22 cellular contexts compared by ENCODE assay signal in genomic region chr19:19657397-19657783, GRCh38. TPM values are rescaled to one million over a fixed set of nuclear protein-coding genes. Genes with fewer than 3 reads are reported as not detected.
DNase-seq lines count a peak whose midpoint lies in the region; ATAC-seq, FAIRE-seq and TF ChIP-seq lines count a peak whose summit lies in the region.
"Had no signal": no experiment of that assay in that cellular context is flagged by ENCODE, and none has a peak within 500 bp of the region (broad histone marks: within the 10 kb centered on the region; RNA-seq: fewer than 3 reads in every experiment).

No MANE protein-coding gene starts in this region.

- DNase-seq in AG20443 (ENCODE audit: low spot score) (peak; percentile 7), GM12892 (ENCODE audit: insufficient read length) (peak; percentile 3), NCI-H524 treated with DMSO at 0.1 percent for 48 hours (lab: John Stamatoyannopoulos, UW) (peak; percentile 68), kidney (peak; percentile 56), putamen (ENCODE audit: low spot score) (no peak), Calu3 (no peak)
- no peak for DNase-seq in activated T-cell treated with anti-CD3 and anti-CD28 coated beads, Interleukin-2, amount 50 U/mL, for 48 hours
- DNase-seq in natural killer cell treated with Interleukin-12 subunit alpha and Interleukin-12 subunit beta and Interleukin-15 and Interleukin-18, amount 100 ng/mL, for 72 hours (ENCODE audit: low spot score), result no peak
- DNase-seq: activated CD4-positive, alpha-beta T cell treated with anti-CD3 and anti-CD28 coated beads, Interleukin-2, amount 10 ng/mL, durations not matched to agents 7 days and 5 days; activated gamma-delta T cell treated with Interleukin-2 at 50 U/mL for 16 hours; amniotic stem cell; central memory CD4-positive, alpha-beta T cell; effector CD4-positive, alpha-beta T cell; left ventricle myocardium superior; NCI-H1436 treated with DMSO at 0.1 percent for 48 hours; RPMI8226; SW 1271 had no signal

- CTCF ChIA-PET in Calu3 (lab: Charles Lee), result no interaction called here

- no peak overlapping the region for H3K27ac Mint-ChIP-seq in natural killer cell treated with Interleukin-12 subunit alpha and Interleukin-12 subunit beta and Interleukin-15 and Interleukin-18, amount 100 ng/mL, for 72 hours
- no peak overlapping the region for H3K27ac Mint-ChIP-seq in Calu3 (ENCODE audit: unreplicated experiment)
- H3K27ac Mint-ChIP-seq: activated CD4-positive, alpha-beta T cell treated with anti-CD3 and anti-CD28 coated beads, Interleukin-2, amount 10 ng/mL, durations not matched to agents 7 days and 5 days; GM23338 had no signal

- no peaks in the 10 kb centered on the region for H3K9me3 Mint-ChIP-seq in natural killer cell treated with Interleukin-12 subunit alpha and Interleukin-12 subunit beta and Interleukin-15 and Interleukin-18, amount 100 ng/mL, for 72 hours
- no peaks in the 10 kb centered on the region for H3K9me3 Mint-ChIP-seq in Calu3 (ENCODE audit: low read depth, unreplicated experiment)
- H3K9me3 Mint-ChIP-seq: activated CD4-positive, alpha-beta T cell treated with anti-CD3 and anti-CD28 coated beads, Interleukin-2, amount 10 ng/mL, durations not matched to agents 7 days and 5 days; GM23338 had no signal

- no peak overlapping the region for H3K27ac ChIP-seq in kidney (ENCODE audit: low read depth in 2 of 2, low read length in 2 of 2)
- H3K27ac ChIP-seq: neutrophil, thoracic aorta had no signal

- ATAC-seq in natural killer cell treated with Interleukin-12 subunit alpha and Interleukin-12 subunit beta and Interleukin-15 and Interleukin-18, amount 100 ng/mL, for 72 hours, result no peak
- ATAC-seq: esophagus mucosa, GM23338, left ventricle myocardium superior had no signal

- H3K4me1 Mint-ChIP-seq in natural killer cell treated with Interleukin-12 subunit alpha and Interleukin-12 subunit beta and Interleukin-15 and Interleukin-18, amount 100 ng/mL, for 72 hours (ENCODE audit: low read depth in 2 of 2), result peaks cover 21 to 24% of the 10 kb centered on the region in 2 donors
- peaks cover 15% of the 10 kb centered on the region for H3K4me1 Mint-ChIP-seq in Calu3 (ENCODE audit: low read depth, unreplicated experiment)

- H3K27me3 Mint-ChIP-seq in natural killer cell treated with Interleukin-12 subunit alpha and Interleukin-12 subunit beta and Interleukin-15 and Interleukin-18, amount 100 ng/mL, for 72 hours, result no peaks in the 10 kb centered on the region
- H3K27me3 Mint-ChIP-seq in Calu3 (ENCODE audit: unreplicated experiment), result no peaks in the 10 kb centered on the region
- H3K27me3 Mint-ChIP-seq: activated CD4-positive, alpha-beta T cell treated with anti-CD3 and anti-CD28 coated beads, Interleukin-2, amount 10 ng/mL, durations not matched to agents 7 days and 5 days had no signal

- H3K36me3 Mint-ChIP-seq in natural killer cell treated with Interleukin-12 subunit alpha and Interleukin-12 subunit beta and Interleukin-15 and Interleukin-18, amount 100 ng/mL, for 72 hours, result peaks cover 11% of the 10 kb centered on the region
- H3K36me3 Mint-ChIP-seq in Calu3 (ENCODE audit: insufficient read depth, unreplicated experiment), result peaks cover 37% of the 10 kb centered on the region

- no peak overlapping the region for H3K4me3 Mint-ChIP-seq in natural killer cell treated with Interleukin-12 subunit alpha and Interleukin-12 subunit beta and Interleukin-15 and Interleukin-18, amount 100 ng/mL, for 72 hours
- no peak overlapping the region for H3K4me3 Mint-ChIP-seq in Calu3 (ENCODE audit: low read depth, unreplicated experiment)
- H3K4me3 Mint-ChIP-seq: activated CD4-positive, alpha-beta T cell treated with anti-CD3 and anti-CD28 coated beads, Interleukin-2, amount 10 ng/mL, durations not matched to agents 7 days and 5 days; GM23338 had no signal

- FAIRE-seq in GM12892 (lab: Jason Lieb, UNC) (no peak), kidney (lab: Jason Lieb, UNC) (no peak)

- no TSS peak for BruUV-seq in Calu3 (replicated peaks; lab: Mats Ljungman, UMichigan)

- TF ChIP-seq POLR2A in GM12892 (IDR thresholded peaks at IDR 0.05; ENCODE audit: low read depth, low read length), result no peak

- H3K9me3 ChIP-seq in kidney (ENCODE audit: control insufficient read depth in 1 of 2, low read length in 2 of 2), result no peaks in the 10 kb centered on the region
- H3K9me3 ChIP-seq: neutrophil, thoracic aorta had no signal

- H3K4me1 ChIP-seq in kidney (ENCODE audit: control insufficient read depth in 1 of 2, insufficient read depth in 1 of 2, low read depth in 1 of 2, low read length in 2 of 2), result peaks cover 1 to 9% of the 10 kb centered on the region in 2 donors

- no peak overlapping the region for H3K4me3 ChIP-seq in kidney (ENCODE audit: low read length in 2 of 2)
- H3K4me3 ChIP-seq: GM23338, thoracic aorta had no signal

- no peak overlapping the region for H3K9ac ChIP-seq in kidney (ENCODE audit: low read length in 2 of 2)

- H3K36me3 ChIP-seq in kidney (ENCODE audit: control insufficient read depth in 1 of 2, insufficient read depth in 2 of 2, low read length in 2 of 2), result peaks cover 35 to 56% of the 10 kb centered on the region in 2 donors

- intact Hi-C loops in kidney (cut with DNase I), result no loop called here
- intact Hi-C loops in Calu3 (cut with micrococcal nuclease; ENCODE audit: unreplicated experiment), result no loop called here

- no peak for TF ChIP-seq CTCF in kidney (IDR thresholded peaks at IDR 0.05; ENCODE audit: borderline replicate concordance, extremely low read depth, insufficient read depth)
- no peak for TF ChIP-seq CTCF in Calu3 (IDR thresholded peaks at IDR 0.05; ENCODE audit: unreplicated experiment)

RNA-seq across cellular contexts. Expression of gene ATP13A1, which starts 6.1 kb away (rescaled TPM):
- polyA plus RNA-seq in GM12892 (2012; ENCODE audit: missing spikeins), result 20.2 TPM
- 78.1 TPM for total RNA-seq in kidney
- 30.1 TPM for polyA plus RNA-seq in kidney (ENCODE audit: insufficient read depth, low read depth, low replicate concordance)
- 100 to 1,000 TPM in 1 of 2 donors, 10 to 100 TPM in 1; 61.9 to 122 TPM for total RNA-seq in natural killer cell treated with Interleukin-12 subunit alpha and Interleukin-12 subunit beta and Interleukin-15 and Interleukin-18, amount 100 ng/mL, for 72 hours
- 60.2 and 65.4 TPM in 2 replicates for total RNA-seq in Calu3 (2022)

RNA-seq across cellular contexts. Expression of gene ZNF101, which starts 11.2 kb away (rescaled TPM):
- polyA plus RNA-seq in GM12892 (2012; ENCODE audit: missing spikeins), result 13.4 TPM
- total RNA-seq in kidney (21.2 TPM), Calu3 (2022) (8.3 and 10.2 TPM in 2 replicates)
- 10.2 TPM for polyA plus RNA-seq in kidney (ENCODE audit: insufficient read depth, low read depth, low replicate concordance)
- total RNA-seq in natural killer cell treated with Interleukin-12 subunit alpha and Interleukin-12 subunit beta and Interleukin-15 and Interleukin-18, amount 100 ng/mL, for 72 hours, result 10 to 100 TPM; 45.3 to 53.1 TPM

RNA-seq across cellular contexts. Expression of gene GMIP, which starts 13.9 kb away (rescaled TPM):
- polyA plus RNA-seq in GM12892 (2012; ENCODE audit: missing spikeins), result 21.5 TPM
- total RNA-seq in kidney (18.8 TPM), Calu3 (2022) (17.2 and 17.3 TPM in 2 replicates)
- 3.3 TPM for polyA plus RNA-seq in kidney (ENCODE audit: insufficient read depth, low read depth, low replicate concordance)
- total RNA-seq in natural killer cell treated with Interleukin-12 subunit alpha and Interleukin-12 subunit beta and Interleukin-15 and Interleukin-18, amount 100 ng/mL, for 72 hours, result 100 to 1,000 TPM in 1 of 2 donors, 10 to 100 TPM in 1; 87.2 to 112 TPM

RNA-seq across cellular contexts. Expression of gene LPAR2, which starts 29.4 kb away (rescaled TPM):
- polyA plus RNA-seq in GM12892 (2012; ENCODE audit: missing spikeins), result 13.8 TPM
- 10.4 TPM for total RNA-seq in kidney
- polyA plus RNA-seq in kidney (ENCODE audit: insufficient read depth, low read depth, low replicate concordance), result 5.6 TPM
- 10 to 100 TPM; 33.7 to 35.0 TPM for total RNA-seq in natural killer cell treated with Interleukin-12 subunit alpha and Interleukin-12 subunit beta and Interleukin-15 and Interleukin-18, amount 100 ng/mL, for 72 hours
- 25.0 and 27.3 TPM in 2 replicates for total RNA-seq in Calu3 (2022)

RNA-seq across cellular contexts. Expression of gene PBX4, which starts 38.9 kb away (rescaled TPM):
- polyA plus RNA-seq in GM12892 (2012; ENCODE audit: missing spikeins), result 11.2 TPM
- total RNA-seq in kidney, result 5.7 TPM
- polyA plus RNA-seq in kidney (ENCODE audit: insufficient read depth, low read depth, low replicate concordance), result 3.9 TPM
- total RNA-seq in natural killer cell treated with Interleukin-12 subunit alpha and Interleukin-12 subunit beta and Interleukin-15 and Interleukin-18, amount 100 ng/mL, for 72 hours, result 10 to 100 TPM; 26.3 to 80.1 TPM
- total RNA-seq in Calu3 (2022), result 5.1 and 6.0 TPM in 2 replicates
- total RNA-seq: glomerular endothelial cell, thoracic aorta had no signal

Comparison
In these comparisons a context has a peak if more than half of its experiments do, and no peak if none do; other contexts are left out.
1. DNase-seq: peak in AG20443 (single experiment), GM12892 (single experiment), NCI-H524 treated with DMSO at 0.1 percent for 48 hours (single experiment) and kidney (single experiment); none in activated T-cell treated with anti-CD3 and anti-CD28 coated beads, Interleukin-2, amount 50 U/mL, for 48 hours (0 of 2), putamen (single experiment), natural killer cell treated with Interleukin-12 subunit alpha and Interleukin-12 subunit beta and Interleukin-15 and Interleukin-18, amount 100 ng/mL, for 72 hours (single experiment) and Calu3 (single experiment).